15 cellular contexts compared by ENCODE assay signal in genomic region chr1:241840164-241840563, GRCh38. TPM values are rescaled to one million over a fixed set of nuclear protein-coding genes. Genes with fewer than 3 reads are reported as not detected.
DNase-seq lines count a peak whose midpoint lies in the region; ATAC-seq, FAIRE-seq and TF ChIP-seq lines count a peak whose summit lies in the region.
"Had no signal": no experiment of that assay in that cellular context is flagged by ENCODE, and none has a peak within 500 bp of the region (broad histone marks: within the 10 kb centered on the region; RNA-seq: fewer than 3 reads in every experiment).

No MANE protein-coding gene starts in this region.

- DNase-seq in astrocyte (ENCODE audit: low read depth) (no peak), right lobe of liver (no peak), gastrocnemius medialis (no peak), OCI-M2 (lab: John Stamatoyannopoulos, UW; ENCODE audit: unreplicated experiment) (no peak)
- DNase-seq in activated T-cell treated with anti-CD3 and anti-CD28 coated beads, Interleukin-2, amount 50 U/mL, for 4 hours: no peak
- DNase-seq: C1 segment of cervical spinal cord; CD4-positive, alpha-beta memory T cell; COR-L47; DMS53; DMS79 treated with DMSO at 0.1 percent for 48 hours; GF-D8; H9 had no signal

- H3K27ac ChIP-seq in astrocyte (ENCODE audit: low read depth, low read length) (no peak overlapping the region), iPS-20b (ENCODE audit: low read length) (no peak overlapping the region), right lobe of liver (no peak overlapping the region), gastrocnemius medialis (no peak overlapping the region)

- H3K9me3 ChIP-seq in astrocyte (ENCODE audit: insufficient read depth, low read depth, low read length) (no peaks in the 10 kb centered on the region), iPS-20b (ENCODE audit: insufficient read depth, low read depth, low read length) (no peaks in the 10 kb centered on the region), right lobe of liver (no peaks in the 10 kb centered on the region), gastrocnemius medialis (no peaks in the 10 kb centered on the region)

- H3K27me3 ChIP-seq in astrocyte (ENCODE audit: insufficient read depth, low read length) (no peaks in the 10 kb centered on the region), iPS-20b (ENCODE audit: insufficient read depth, low read length) (no peaks in the 10 kb centered on the region), right lobe of liver (no peaks in the 10 kb centered on the region), gastrocnemius medialis (no peaks in the 10 kb centered on the region)

- H3K4me1 ChIP-seq in astrocyte (ENCODE audit: insufficient read depth, low read length): peaks cover 3% of the 10 kb centered on the region
- H3K4me1 ChIP-seq in iPS-20b (ENCODE audit: insufficient read depth, low read length): peaks cover 6% of the 10 kb centered on the region; the same call in 1 of the 2 replicates
- H3K4me1 ChIP-seq in right lobe of liver: no peaks in the 10 kb centered on the region
- H3K4me1 ChIP-seq in gastrocnemius medialis: no peaks in the 10 kb centered on the region

- H3K27me3 Mint-ChIP-seq in astrocyte (ENCODE audit: low read depth, unreplicated experiment): no peaks in the 10 kb centered on the region
- no peaks in the 10 kb centered on the region for H3K27me3 Mint-ChIP-seq in activated T-cell treated with anti-CD3 and anti-CD28 coated beads, Interleukin-2, amount 50 U/mL, for 4 hours (ENCODE audit: low read depth)

- intact Hi-C loops in right lobe of liver (cut with DNase I) (no loop called here), gastrocnemius medialis (cut with DNase I; ENCODE audit: low total_unique reads) (no loop called here)

- ATAC-seq in right lobe of liver: peak in 3 of 4 donors; percentile 25 to 44 (median 34)
- ATAC-seq in gastrocnemius medialis: no peak
- no peak for ATAC-seq in activated T-cell treated with anti-CD3 and anti-CD28 coated beads, Interleukin-2, amount 50 U/mL, for 4 hours
- ATAC-seq: GM23338, HCT116 had no signal

- peak overlapping the region; percentile 11 for H3K4me3 Mint-ChIP-seq in astrocyte (ENCODE audit: unreplicated experiment)
- no peak overlapping the region for H3K4me3 Mint-ChIP-seq in activated T-cell treated with anti-CD3 and anti-CD28 coated beads, Interleukin-2, amount 50 U/mL, for 4 hours
- H3K4me3 Mint-ChIP-seq: CD4-positive, alpha-beta memory T cell; GM23338; H9 had no signal

- no peak for TF ChIP-seq POLR2A in right lobe of liver (IDR thresholded peaks at IDR 0.05)
- no peak for TF ChIP-seq POLR2A in gastrocnemius medialis (IDR thresholded peaks at IDR 0.05)

- 66% methylated on average over 6 of the region's 6 CpGs for WGBS in right lobe of liver (ENCODE audit: insufficient coverage, low coverage, low lambda C conversion rate, missing lambda C conversion rate)

- no peak overlapping the region for H3K9ac ChIP-seq in astrocyte (ENCODE audit: low read length)
- H3K9ac ChIP-seq in iPS-20b (ENCODE audit: low read depth, low read length): 0 out of 2 replicates have a peak overlapping the region, but pooled peaks have one; percentile 9

- no peaks in the 10 kb centered on the region for H3K36me3 Mint-ChIP-seq in astrocyte (ENCODE audit: low read depth, unreplicated experiment)
- H3K36me3 Mint-ChIP-seq in activated T-cell treated with anti-CD3 and anti-CD28 coated beads, Interleukin-2, amount 50 U/mL, for 4 hours (ENCODE audit: insufficient read depth): no peaks in the 10 kb centered on the region
- H3K36me3 Mint-ChIP-seq: CD4-positive, alpha-beta memory T cell had no signal

- H3K4me1 Mint-ChIP-seq in astrocyte (ENCODE audit: low read depth, unreplicated experiment): peaks cover 15% of the 10 kb centered on the region
- peaks cover 6% of the 10 kb centered on the region for H3K4me1 Mint-ChIP-seq in activated T-cell treated with anti-CD3 and anti-CD28 coated beads, Interleukin-2, amount 50 U/mL, for 4 hours (ENCODE audit: low read depth)
- H3K4me1 Mint-ChIP-seq: GM23338, H9 had no signal

- TF ChIP-seq CTCF in astrocyte (IDR thresholded peaks at IDR 0.05; ENCODE audit: insufficient read depth, low read depth, low read length) (no peak), right lobe of liver (IDR thresholded peaks at IDR 0.05) (no peak), gastrocnemius medialis (IDR thresholded peaks at IDR 0.05 in 4 of 5, conservative IDR thresholded peaks at IDR 0.05 in 1 of 5) (no peak)

- H3K4me3 ChIP-seq in astrocyte (ENCODE audit: insufficient read depth, low read depth, low read length) (no peak overlapping the region), iPS-20b (ENCODE audit: low read length) (no peak overlapping the region), right lobe of liver (no peak overlapping the region), gastrocnemius medialis (no peak overlapping the region)
- H3K4me3 ChIP-seq: GM23338 had no signal

- no peaks in the 10 kb centered on the region for H3K9me3 Mint-ChIP-seq in astrocyte (ENCODE audit: unreplicated experiment)
- no peaks in the 10 kb centered on the region for H3K9me3 Mint-ChIP-seq in activated T-cell treated with anti-CD3 and anti-CD28 coated beads, Interleukin-2, amount 50 U/mL, for 4 hours
- H3K9me3 Mint-ChIP-seq: CD4-positive, alpha-beta memory T cell; GM23338; H9 had no signal

- H3K36me3 ChIP-seq in astrocyte (ENCODE audit: insufficient read depth, low read length) (no peaks in the 10 kb centered on the region), iPS-20b (ENCODE audit: insufficient read depth, low read depth, low read length) (no peaks in the 10 kb centered on the region), right lobe of liver (no peaks in the 10 kb centered on the region), gastrocnemius medialis (no peaks in the 10 kb centered on the region)

- in situ Hi-C loops in gastrocnemius medialis (cut with MboI; ENCODE audit: low sequenced_read_pairs in 4 of 4): loop anchor here (25.0 kb wide), 3 partner anchors 203 to 303 kb away; partner anchors contain the start of genes CHML (in 2 of the 4), OPN3 (in 2 of the 4) and KMO (in 1 of the 4)

- H4K20me1 ChIP-seq in astrocyte (ENCODE audit: insufficient read depth, low read length): no peaks in the 10 kb centered on the region

- H3K4me2 ChIP-seq in astrocyte (ENCODE audit: low read length): no peak overlapping the region
- H3K4me2 ChIP-seq: GM23338 had no signal

- H3K27ac Mint-ChIP-seq in astrocyte (ENCODE audit: unreplicated experiment): no peak overlapping the region
- H3K27ac Mint-ChIP-seq: CD4-positive, alpha-beta memory T cell; GM23338; H9 had no signal

- no peak overlapping the region for H2AFZ ChIP-seq in astrocyte (ENCODE audit: low read depth, low read length)
- H2AFZ ChIP-seq: GM23338 had no signal

- no peaks in the 10 kb centered on the region for H3K79me2 ChIP-seq in astrocyte (ENCODE audit: insufficient read depth, low read length)

- FAIRE-seq in astrocyte (lab: Jason Lieb, UNC): no peak

RNA-seq across cellular contexts. Expression of gene EXO1, which starts 7.8 kb away (rescaled TPM):
- 2.9 and 3.8 TPM in 2 replicates for total RNA-seq in astrocyte
- 1 to 10 TPM in 2 of 6 experiments, under 1 TPM in 3, not detected in 1; 0.29 to 1.7 (median 0.62) TPM for total RNA-seq in right lobe of liver
- total RNA-seq in gastrocnemius medialis: under 1 TPM in 2 of 4 donors, not detected in 2; 0.20 TPM
- 10 to 100 TPM; 24.0 to 36.1 (median 25.5) TPM for total RNA-seq in activated T-cell treated with anti-CD3 and anti-CD28 coated beads, Interleukin-2, amount 50 U/mL, for 4 hours

Comparison
In these comparisons a context has a peak if more than half of its experiments do, and no peak if none do; other contexts are left out.
1. ATAC-seq: peak in right lobe of liver (3 of 4); none in gastrocnemius medialis (0 of 2) and activated T-cell treated with anti-CD3 and anti-CD28 coated beads, Interleukin-2, amount 50 U/mL, for 4 hours (0 of 2).